ENCODE assay signal across 7 cellular contexts in the genomic region with DNA sequence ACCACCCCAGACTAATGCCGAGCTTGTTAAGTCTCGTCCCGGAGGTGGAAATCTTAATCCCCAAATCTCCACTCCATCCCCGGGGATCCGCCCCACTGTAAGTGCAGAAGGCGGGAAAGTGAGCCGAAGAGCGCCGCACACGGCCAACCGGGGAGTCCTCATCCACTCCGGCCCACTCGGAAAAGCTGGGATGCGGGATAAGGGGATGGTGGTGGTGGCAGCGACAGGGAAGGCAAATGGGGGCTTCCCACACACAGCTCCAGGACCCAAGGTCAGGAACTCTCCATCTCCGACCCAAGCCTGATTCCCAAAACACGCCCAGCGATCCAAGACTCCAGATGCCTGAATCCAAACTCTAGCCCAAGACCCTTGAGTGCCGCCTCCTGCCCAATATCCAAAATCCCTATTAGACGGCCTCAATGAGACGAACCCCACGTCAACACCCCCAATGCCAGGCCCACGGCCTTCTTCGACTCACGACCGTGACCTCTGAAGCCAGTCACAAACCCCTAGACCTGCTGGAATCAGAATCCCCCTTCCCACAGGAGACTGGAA. TPM values are rescaled to one million over a fixed set of nuclear protein-coding genes. Genes with fewer than 3 reads are reported as not detected.
A peak's percentile ranks its signal among the peaks of the same experiment; 100 is the strongest.
DNase-seq lines count a peak whose midpoint lies in the region; ATAC-seq, FAIRE-seq and TF ChIP-seq lines count a peak whose summit lies in the region.

No MANE protein-coding gene starts in this region.

- H3K9me3 ChIP-seq in pancreas = no peaks in the 10 kb centered on the region

- H3K36me3 Mint-ChIP-seq in IgD-negative memory B cell = peaks cover 2% of the 10 kb centered on the region
- peaks cover 16% of the 10 kb centered on the region for H3K36me3 Mint-ChIP-seq in activated CD4-positive, alpha-beta T cell treated with anti-CD3 and anti-CD28 coated beads, Interleukin-2, amount 10 ng/mL, durations not matched to agents 24 days and 14 days (ENCODE audit: low read depth)

- H3K4me1 Mint-ChIP-seq in IgD-negative memory B cell = peaks cover 34 to 39% (median 36%) of the 10 kb centered on the region in 3 donors
- H3K4me1 Mint-ChIP-seq in activated CD4-positive, alpha-beta T cell treated with anti-CD3 and anti-CD28 coated beads, Interleukin-2, amount 10 ng/mL, durations not matched to agents 24 days and 14 days = peaks cover 44% of the 10 kb centered on the region

- FAIRE-seq in pancreas (lab: Jason Lieb, UNC) = no peak

- no peaks in the 10 kb centered on the region for H3K27me3 Mint-ChIP-seq in IgD-negative memory B cell
- H3K27me3 Mint-ChIP-seq in activated CD4-positive, alpha-beta T cell treated with anti-CD3 and anti-CD28 coated beads, Interleukin-2, amount 10 ng/mL, durations not matched to agents 24 days and 14 days = no peaks in the 10 kb centered on the region

- H3K36me3 ChIP-seq in pancreas = no peaks in the 10 kb centered on the region

- peak overlapping the region; percentile 67 for H3K4me3 ChIP-seq in GM12865 (ENCODE audit: low read depth, low read length)
- peak overlapping the region; percentile 64 to 73 (median 68) for H3K4me3 ChIP-seq in pancreas

- no peaks in the 10 kb centered on the region for H3K9me3 Mint-ChIP-seq in IgD-negative memory B cell
- H3K9me3 Mint-ChIP-seq in activated CD4-positive, alpha-beta T cell treated with anti-CD3 and anti-CD28 coated beads, Interleukin-2, amount 10 ng/mL, durations not matched to agents 24 days and 14 days = peaks cover 3% of the 10 kb centered on the region

- H3K27ac ChIP-seq in foreskin keratinocyte (peak overlapping the region; percentile 78), pancreas (peak overlapping the region; percentile 52 to 82 (median 60))

- TF ChIP-seq CTCF in GM12865 (IDR thresholded peaks at IDR 0.05; ENCODE audit: insufficient read depth, low read depth, low read length, missing control alignments) (no peak), foreskin keratinocyte (conservative IDR thresholded peaks at IDR 0.05) (no peak), pancreas (IDR thresholded peaks at IDR 0.05) (no peak)

- H3K4me3 Mint-ChIP-seq in IgD-negative memory B cell = peak overlapping the region; percentile 89 to 96 (median 94)
- peak overlapping the region; percentile 93 for H3K4me3 Mint-ChIP-seq in activated CD4-positive, alpha-beta T cell treated with anti-CD3 and anti-CD28 coated beads, Interleukin-2, amount 10 ng/mL, durations not matched to agents 24 days and 14 days

- intact Hi-C loops in activated CD4-positive, alpha-beta T cell treated with anti-CD3 and anti-CD28 coated beads, Interleukin-2, amount 10 ng/mL, durations not matched to agents 24 days and 14 days (cut with micrococcal nuclease) = loop anchor here (1.0 to 10.0 kb wide), 5 partner anchors 11 to 291 kb away; a partner anchor contains a TSS
- intact Hi-C loops in pancreas (cut with DNase I) = no loop called here

- H3K27ac Mint-ChIP-seq in IgD-negative memory B cell = peak overlapping the region; percentile 83 to 97 (median 93)
- peak overlapping the region; percentile 92 for H3K27ac Mint-ChIP-seq in activated CD4-positive, alpha-beta T cell treated with anti-CD3 and anti-CD28 coated beads, Interleukin-2, amount 10 ng/mL, durations not matched to agents 24 days and 14 days

- peaks cover 30% of the 10 kb centered on the region for H3K4me1 ChIP-seq in foreskin keratinocyte
- H3K4me1 ChIP-seq in pancreas = peaks cover 11 to 23% (median 13%) of the 10 kb centered on the region in 3 donors

- 0% methylated on average over 26 of the region's 26 CpGs for WGBS in pancreas, 2 donors

- DNase-seq in GM12865 (ENCODE audit: low read depth) (peak; percentile 25), foreskin keratinocyte (peak in 1 of 2 donors; percentile 32), pancreas (no peak)
- DNase-seq in activated CD4-positive, alpha-beta T cell treated with anti-CD3 and anti-CD28 coated beads, Interleukin-2, amount 10 ng/mL, durations not matched to agents 24 days and 14 days = no peak

- peak; percentile 34 for ATAC-seq in foreskin keratinocyte
- peak; percentile 30 to 55 (median 40) for ATAC-seq in pancreas
- no peak for ATAC-seq in GM21423 (IDR thresholded peaks at IDR 0.05; ENCODE audit: unreplicated experiment)
- ATAC-seq in HG02885 (IDR thresholded peaks at IDR 0.05; ENCODE audit: poor library complexity, unreplicated experiment) = no peak

- H3K27me3 ChIP-seq in foreskin keratinocyte (no peaks in the 10 kb centered on the region), pancreas (no peaks in the 10 kb centered on the region)

RNA-seq across cellular contexts. Expression of a gene that starts 0.5 kb away (rescaled TPM):
- polyA plus RNA-seq in IgD-negative memory B cell (183 TPM), foreskin keratinocyte (396 and 484 TPM in 2 replicates), pancreas (100 to 1,000 TPM in 1 of 2 donors, 10 to 100 TPM in 1; 96.4 to 131 TPM)
- 605 and 614 TPM in 2 replicates for total RNA-seq in activated CD4-positive, alpha-beta T cell treated with anti-CD3 and anti-CD28 coated beads, Interleukin-2, amount 10 ng/mL, durations not matched to agents 24 days and 14 days
- total RNA-seq in foreskin keratinocyte (281 and 363 TPM in 2 replicates), pancreas (100 to 1,000 TPM in 5 of 6 donors, 10 to 100 TPM in 1; 86.4 to 166 (median 109) TPM)

RNA-seq across cellular contexts. Expression of a gene that starts 11.7 kb away (rescaled TPM):
- polyA plus RNA-seq in IgD-negative memory B cell (16.9 TPM), foreskin keratinocyte (3.8 and 6.2 TPM in 2 replicates), pancreas (10 to 100 TPM; 12.8 to 20.6 TPM)
- 3.6 and 4.5 TPM in 2 replicates for total RNA-seq in activated CD4-positive, alpha-beta T cell treated with anti-CD3 and anti-CD28 coated beads, Interleukin-2, amount 10 ng/mL, durations not matched to agents 24 days and 14 days
- total RNA-seq in foreskin keratinocyte (3.8 and 7.0 TPM in 2 replicates), pancreas (10 to 100 TPM in 1 of 6 donors, 1 to 10 TPM in 5; 6.2 to 14.1 (median 7.5) TPM)

Comparison
In these comparisons a context has a peak if more than half of its experiments do, and no peak if none do; other contexts are left out.
1. ATAC-seq: peak in foreskin keratinocyte (single experiment) and pancreas (4 of 4); none in GM21423 (single experiment) and HG02885 (single experiment).